In genomic region chr1:228163004-228163753, GRCh38 we compare ENCODE assay signal across 9 cellular contexts. TPM values are rescaled to one million over a fixed set of nuclear protein-coding genes. Genes with fewer than 3 reads are reported as not detected.
A peak's percentile ranks its signal among the peaks of the same experiment; 100 is the strongest.
DNase-seq lines count a peak whose midpoint lies in the region; ATAC-seq and TF ChIP-seq lines count a peak whose summit lies in the region.
"Had no signal": no experiment of that assay in that cellular context is flagged by ENCODE, and none has a peak within 500 bp of the region (broad histone marks: within the 10 kb centered on the region; RNA-seq: fewer than 3 reads in every experiment).

No MANE protein-coding gene starts in this region.

- CTCF ChIA-PET in Calu3 (lab: Charles Lee) (no interaction called here), PC-3 (lab: Charles Lee) (no interaction called here)

- no peaks in the 10 kb centered on the region for H4K20me1 ChIP-seq in PC-3 (ENCODE audit: low read length)

- 33 to 77% (median 53%) methylated on average over 4 to 30 of the region's 30 CpGs for WGBS in adrenal gland, 4 donors

- H3K4me3 Mint-ChIP-seq in Calu3 (ENCODE audit: low read depth, unreplicated experiment) (peak overlapping the region; percentile 84), progenitor cell of endocrine pancreas (ENCODE audit: low read depth) (no peak overlapping the region)

- H3K4me3 ChIP-seq in adrenal gland (no peak overlapping the region), left ventricle myocardium inferior (peak overlapping the region; percentile 15), PC-3 (ENCODE audit: low read length) (no peak overlapping the region)

- POLR2A ChIA-PET in PC-3 (lab: Charles Lee; ENCODE audit: unreplicated experiment): no interaction called here

- intact Hi-C loops in Calu3 (cut with micrococcal nuclease; ENCODE audit: unreplicated experiment): no loop called here
- intact Hi-C loops in adrenal gland (cut with DNase I): no loop called here
- intact Hi-C loops in left ventricle myocardium inferior (cut with micrococcal nuclease): no loop called here
- intact Hi-C loops in PC-3 (cut with micrococcal nuclease): loop anchor here (10.0 kb wide), 1 partner anchor 378 kb away; no protein-coding TSS in a partner anchor

- BruUV-seq in Calu3 (replicated peaks; lab: Mats Ljungman, UMichigan): no TSS peak
- BruUV-seq in PC-3 (replicated peaks; lab: Mats Ljungman, UMichigan): no TSS peak

- peaks cover 0 to 8% of the 10 kb centered on the region in 2 donors for H3K4me1 ChIP-seq in adrenal gland (replicated peaks in 1 of 2)
- H3K4me1 ChIP-seq in left ventricle myocardium inferior: peaks cover 64% of the 10 kb centered on the region
- H3K4me1 ChIP-seq in PC-3 (ENCODE audit: insufficient read depth, low read length): peaks cover 18% of the 10 kb centered on the region

- H3K27ac ChIP-seq in adrenal gland (peak overlapping the region in 3 of 5 donors; percentile 29 to 98 (median 46)), left ventricle myocardium inferior (replicated peaks) (peak overlapping the region; percentile 98), PC-3 (ENCODE audit: low read length) (no peak overlapping the region)

- no peak for TF ChIP-seq POLR2A in adrenal gland (IDR thresholded peaks at IDR 0.05)

- H3K27me3 Mint-ChIP-seq in Calu3 (ENCODE audit: unreplicated experiment) (no peaks in the 10 kb centered on the region), progenitor cell of endocrine pancreas (no peaks in the 10 kb centered on the region)

- H3K9me3 Mint-ChIP-seq in Calu3 (ENCODE audit: low read depth, unreplicated experiment): no peaks in the 10 kb centered on the region
- H3K9me3 Mint-ChIP-seq in progenitor cell of endocrine pancreas (ENCODE audit: low read depth): no peaks in the 10 kb centered on the region

- no peak overlapping the region for H3K4me2 ChIP-seq in PC-3 (ENCODE audit: low read length)
- H3K4me2 ChIP-seq: SK-N-SH had no signal

- H3K9me2 ChIP-seq in PC-3 (replicated peaks; ENCODE audit: low read length): no peaks in the 10 kb centered on the region
- H3K9me2 ChIP-seq: SK-N-SH had no signal

- peaks cover 14% of the 10 kb centered on the region for H3K79me2 ChIP-seq in PC-3 (ENCODE audit: low read length)

- H3K9me3 ChIP-seq in adrenal gland (replicated peaks in 1 of 3): no peaks in the 10 kb centered on the region
- no peaks in the 10 kb centered on the region for H3K9me3 ChIP-seq in left ventricle myocardium inferior (replicated peaks)
- H3K9me3 ChIP-seq in PC-3 (ENCODE audit: low read length): no peaks in the 10 kb centered on the region
- H3K9me3 ChIP-seq: SK-N-SH had no signal

- TF ChIP-seq CTCF in Calu3 (IDR thresholded peaks at IDR 0.05; ENCODE audit: unreplicated experiment): no peak
- TF ChIP-seq CTCF in adrenal gland (IDR thresholded peaks at IDR 0.05): no peak
- TF ChIP-seq CTCF in left ventricle myocardium inferior (IDR thresholded peaks at IDR 0.05; ENCODE audit: borderline replicate concordance): no peak
- TF ChIP-seq CTCF in progenitor cell of endocrine pancreas (IDR thresholded peaks at IDR 0.05; ENCODE audit: unreplicated experiment): no peak
- no peak for TF ChIP-seq CTCF in PC-3 (conservative IDR thresholded peaks at IDR 0.05; ENCODE audit: low read depth, low read length)

- H3K36me3 ChIP-seq in adrenal gland (replicated peaks in 1 of 2): no peaks in the 10 kb centered on the region
- no peaks in the 10 kb centered on the region for H3K36me3 ChIP-seq in left ventricle myocardium inferior
- H3K36me3 ChIP-seq in PC-3 (ENCODE audit: low read depth, low read length): no peaks in the 10 kb centered on the region

- H3K36me3 Mint-ChIP-seq in Calu3 (ENCODE audit: insufficient read depth, unreplicated experiment): peaks cover 49% of the 10 kb centered on the region
- no peaks in the 10 kb centered on the region for H3K36me3 Mint-ChIP-seq in progenitor cell of endocrine pancreas (ENCODE audit: insufficient read depth)

- H3K4me1 Mint-ChIP-seq in Calu3 (ENCODE audit: low read depth, unreplicated experiment) (peaks cover 14% of the 10 kb centered on the region), progenitor cell of endocrine pancreas (ENCODE audit: low read depth) (peaks cover 9% of the 10 kb centered on the region)

- DNase-seq in Calu3 (peak; percentile 65), adrenal gland (peak; percentile 32 to 77 (median 53)), left ventricle myocardium inferior (peak; percentile 67), progenitor cell of endocrine pancreas (ENCODE audit: low spot score, unreplicated experiment) (no peak), PC-3 (no peak), NCI-H1436 treated with DMSO at 0.1 percent for 48 hours (lab: John Stamatoyannopoulos, UW) (no peak)
- DNase-seq: SK-N-SH had no signal

- ATAC-seq in GM21825 (IDR thresholded peaks at IDR 0.05; ENCODE audit: unreplicated experiment) (no peak), PC-3 (no peak), GM19397 (IDR thresholded peaks at IDR 0.05; ENCODE audit: unreplicated experiment) (no peak)

- H3K27me3 ChIP-seq in adrenal gland (peaks cover 7% of the 10 kb centered on the region), left ventricle myocardium inferior (ENCODE audit: low read depth) (peaks cover 15% of the 10 kb centered on the region), PC-3 (ENCODE audit: low read length) (no peaks in the 10 kb centered on the region)

- H3K9ac ChIP-seq in PC-3 (ENCODE audit: low read length): no peak overlapping the region
- H3K9ac ChIP-seq: SK-N-SH had no signal

- H3K27ac Mint-ChIP-seq in Calu3 (ENCODE audit: unreplicated experiment) (peak overlapping the region; percentile 63), progenitor cell of endocrine pancreas (peak overlapping the region; percentile 59)

- H2AFZ ChIP-seq in PC-3 (ENCODE audit: low read length): no peak overlapping the region

- H3F3A ChIP-seq in PC-3 (ENCODE audit: low read length, unreplicated experiment): no peaks in the 10 kb centered on the region

RNA-seq across cellular contexts. Expression of gene IBA57, which starts 2.4 kb away (rescaled TPM):
- total RNA-seq in Calu3 (2022) (9.2 and 9.5 TPM in 2 replicates), adrenal gland (10 to 100 TPM; 10.7 to 40.6 (median 17.8) TPM), left ventricle myocardium inferior (15.0 TPM), progenitor cell of endocrine pancreas (9.7 and 11.2 TPM in 2 replicates), PC-3 (2014; rRNA removed) (13.3 and 18.3 TPM in 2 replicates)
- polyA plus RNA-seq in adrenal gland: 1 to 10 TPM; 1.4 to 3.8 (median 2.9) TPM

RNA-seq across cellular contexts. Expression of gene GJC2, which starts 13.4 kb away (rescaled TPM):
- total RNA-seq in Calu3 (2022) (1.2 and 1.3 TPM in 2 replicates), adrenal gland (1 to 10 TPM in 7 of 8 donors, under 1 TPM in 1; 0.87 to 4.1 (median 1.3) TPM), left ventricle myocardium inferior (1.0 TPM), progenitor cell of endocrine pancreas (1.7 and 2.1 TPM in 2 replicates), PC-3 (2014; rRNA removed) (1.2 and 2.2 TPM in 2 replicates)
- 1 to 10 TPM in 2 of 3 donors, under 1 TPM in 1; 0.05 to 2.1 (median 1.8) TPM for polyA plus RNA-seq in adrenal gland

RNA-seq across cellular contexts. Expression of gene GUK1, which starts 23.1 kb away (rescaled TPM):
- total RNA-seq in Calu3 (2022) (238 and 262 TPM in 2 replicates), adrenal gland (100 to 1,000 TPM; 162 to 427 (median 236) TPM), left ventricle myocardium inferior (150 TPM), progenitor cell of endocrine pancreas (96.3 and 101 TPM in 2 replicates), PC-3 (2014; rRNA removed) (996 and 1,117 TPM in 2 replicates)
- polyA plus RNA-seq in adrenal gland: 100 to 1,000 TPM in 2 of 3 donors, 10 to 100 TPM in 1; 42.3 to 414 (median 388) TPM

RNA-seq across cellular contexts. Expression of gene OBSCN, which starts 44.7 kb away (rescaled TPM):
- 18.5 and 19.5 TPM in 2 replicates for total RNA-seq in Calu3 (2022)
- total RNA-seq in adrenal gland: 10 to 100 TPM in 1 of 8 donors, 1 to 10 TPM in 7; 2.5 to 10.2 (median 6.7) TPM
- polyA plus RNA-seq in adrenal gland: 10 to 100 TPM in 1 of 3 donors, 1 to 10 TPM in 1, under 1 TPM in 1; 0.90 to 18.0 (median 6.3) TPM
- 316 TPM for total RNA-seq in left ventricle myocardium inferior
- 57.3 and 57.5 TPM in 2 replicates for total RNA-seq in progenitor cell of endocrine pancreas
- 29.1 and 42.7 TPM in 2 replicates for total RNA-seq in PC-3 (2014; rRNA removed)

RNA-seq across cellular contexts. Expression of gene MRPL55, which starts 54.1 kb away (rescaled TPM):
- total RNA-seq in Calu3 (2022) (69.1 and 72.3 TPM in 2 replicates), adrenal gland (100 to 1,000 TPM in 2 of 8 donors, 10 to 100 TPM in 6; 56.4 to 120 (median 70.8) TPM), left ventricle myocardium inferior (51.0 TPM), progenitor cell of endocrine pancreas (50.3 and 52.3 TPM in 2 replicates), PC-3 (2014; rRNA removed) (343 and 375 TPM in 2 replicates)
- 100 to 1,000 TPM in 2 of 3 donors, 10 to 100 TPM in 1; 25.1 to 309 (median 303) TPM for polyA plus RNA-seq in adrenal gland

Comparison
In these comparisons a context has a peak if more than half of its experiments do, and no peak if none do; other contexts are left out.
1. DNase-seq: peak in Calu3 (single experiment), adrenal gland (7 of 7) and left ventricle myocardium inferior (single experiment); none in progenitor cell of endocrine pancreas (single experiment), PC-3 (single experiment) and NCI-H1436 treated with DMSO at 0.1 percent for 48 hours (single experiment).